In genomic region chr10:122230222-122230621, GRCh38 we compare ENCODE assay signal across 20 cellular contexts. TPM values are rescaled to one million over a fixed set of nuclear protein-coding genes. Genes with fewer than 3 reads are reported as not detected.
DNase-seq lines count a peak whose midpoint lies in the region; ATAC-seq, FAIRE-seq and TF ChIP-seq lines count a peak whose summit lies in the region.
"Had no signal": no experiment of that assay in that cellular context is flagged by ENCODE, and none has a peak within 500 bp of the region (broad histone marks: within the 10 kb centered on the region; RNA-seq: fewer than 3 reads in every experiment).

No MANE protein-coding gene starts in this region.

- H3K4me3 ChIP-seq in bronchial epithelial cell (ENCODE audit: low read depth, low read length): no peak overlapping the region
- H3K4me3 ChIP-seq: GM12878, GM23338 had no signal

- peaks cover 36% of the 10 kb centered on the region for H3K36me3 ChIP-seq in bronchial epithelial cell (ENCODE audit: control insufficient read depth, insufficient read depth, low read length)

- peak; percentile 73 for FAIRE-seq in bronchial epithelial cell (lab: Jason Lieb, UNC)
- FAIRE-seq: GM12878 had no signal

- H3K4me3 Mint-ChIP-seq in glutamatergic neuron (ENCODE audit: unreplicated experiment) (peak overlapping the region; percentile 27), type B pancreatic cell (no peak overlapping the region)
- H3K4me3 Mint-ChIP-seq: CD4-positive, alpha-beta memory T cell; GM23338; H9 had no signal

- ATAC-seq in HG02852 (IDR thresholded peaks at IDR 0.05; ENCODE audit: unreplicated experiment) (no peak), GM18520 (IDR thresholded peaks at IDR 0.05; ENCODE audit: unreplicated experiment) (no peak)
- ATAC-seq: GM12878, GM23338, HCT116 had no signal

- no peak for DNase-seq in bronchial epithelial cell (ENCODE audit: low read depth)
- DNase-seq in glutamatergic neuron: no peak
- DNase-seq in posterior vena cava (ENCODE audit: low spot score): peak; percentile 62
- DNase-seq in type B pancreatic cell (ENCODE audit: extremely low spot score, unreplicated experiment): no peak
- DNase-seq in activated naive CD4-positive, alpha-beta T cell treated with Interleukin-2 at 50 U/mL for 16 hours: no peak
- DNase-seq in NCI-H128 (lab: John Stamatoyannopoulos, UW; ENCODE audit: unreplicated experiment): no peak
- DNase-seq: Caco-2; CD4-positive, alpha-beta memory T cell; DMS153; DND-41; GDM1; H9 had no signal

- H3K27ac Mint-ChIP-seq in glutamatergic neuron (ENCODE audit: unreplicated experiment) (peak overlapping the region; percentile 81), type B pancreatic cell (peak overlapping the region; percentile 7)
- H3K27ac Mint-ChIP-seq: GM23338, H9 had no signal

- intact Hi-C loops in posterior vena cava (cut with DNase I): no loop called here

- peaks cover 17% of the 10 kb centered on the region for H3K27me3 Mint-ChIP-seq in glutamatergic neuron (ENCODE audit: unreplicated experiment)
- H3K27me3 Mint-ChIP-seq in type B pancreatic cell: no peaks in the 10 kb centered on the region

- H3K36me3 Mint-ChIP-seq in glutamatergic neuron (ENCODE audit: unreplicated experiment): peaks cover 13% of the 10 kb centered on the region
- peaks cover 33% of the 10 kb centered on the region for H3K36me3 Mint-ChIP-seq in type B pancreatic cell
- H3K36me3 Mint-ChIP-seq: CD4-positive, alpha-beta memory T cell had no signal

- H3K4me1 Mint-ChIP-seq in glutamatergic neuron (ENCODE audit: low read depth, unreplicated experiment) (peaks cover 63% of the 10 kb centered on the region), type B pancreatic cell (ENCODE audit: unreplicated experiment) (peaks cover 36% of the 10 kb centered on the region)
- H3K4me1 Mint-ChIP-seq: CD4-positive, alpha-beta memory T cell; GM23338; H9 had no signal

- no peaks in the 10 kb centered on the region for H3K27me3 ChIP-seq in bronchial epithelial cell (ENCODE audit: control insufficient read depth, insufficient read depth, low read length)

- peaks cover 35% of the 10 kb centered on the region for H3K9me3 Mint-ChIP-seq in glutamatergic neuron (ENCODE audit: unreplicated experiment)
- no peaks in the 10 kb centered on the region for H3K9me3 Mint-ChIP-seq in type B pancreatic cell
- H3K9me3 Mint-ChIP-seq: CD4-positive, alpha-beta memory T cell; GM23338; H9 had no signal

- no peak for TF ChIP-seq CTCF in bronchial epithelial cell (IDR thresholded peaks at IDR 0.05; ENCODE audit: insufficient read depth, low read length, severe bottlenecking)
- no peak for TF ChIP-seq CTCF in glutamatergic neuron (IDR thresholded peaks at IDR 0.05; ENCODE audit: partially characterized antibody, unreplicated experiment)
- no peak for TF ChIP-seq CTCF in type B pancreatic cell (conservative IDR thresholded peaks at IDR 0.05)

RNA-seq across cellular contexts. Expression of gene BTBD16, which starts 40.9 kb away (rescaled TPM):
- total RNA-seq in bronchial epithelial cell: 0.13 and 0.26 TPM in 2 replicates
- total RNA-seq in glutamatergic neuron (ENCODE audit: unreplicated experiment): 0.98 TPM
- total RNA-seq in posterior vena cava: under 1 TPM in 1 of 2 donors, not detected in 1; 0.14 TPM
- total RNA-seq in type B pancreatic cell (ENCODE audit: low replicate concordance): 0.29 and 0.46 TPM in 2 replicates
- total RNA-seq: A172; A673; Caco-2; CD4-positive, alpha-beta memory T cell; GM12878; GM23338; H4; H9 had no signal
